ENCODE assay signal across 22 cellular contexts in the genomic region with DNA sequence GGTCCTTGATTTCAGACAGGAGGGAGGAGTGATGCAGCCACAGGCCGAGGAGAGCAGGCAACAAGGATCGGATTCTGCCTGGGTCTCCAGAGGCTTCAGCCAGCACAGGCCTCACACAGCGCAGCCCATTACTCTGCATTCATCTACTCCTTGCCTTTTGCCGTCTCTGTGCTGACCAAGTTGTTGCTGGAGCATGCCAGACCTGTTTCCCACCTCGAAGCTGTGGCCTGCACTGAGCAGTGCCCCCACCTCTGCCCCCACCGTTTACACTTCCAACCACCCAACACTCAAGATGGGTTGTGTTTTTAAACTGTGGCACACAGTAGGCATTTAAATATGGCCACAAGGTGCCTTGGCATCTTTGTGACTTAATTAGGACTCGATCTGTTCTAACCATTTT. TPM values are rescaled to one million over a fixed set of nuclear protein-coding genes. Genes with fewer than 3 reads are reported as not detected.
A peak's percentile ranks its signal among the peaks of the same experiment; 100 is the strongest.
DNase-seq lines count a peak whose midpoint lies in the region; ATAC-seq, FAIRE-seq and TF ChIP-seq lines count a peak whose summit lies in the region.
"Had no signal": no experiment of that assay in that cellular context is flagged by ENCODE, and none has a peak within 500 bp of the region (broad histone marks: within the 10 kb centered on the region; RNA-seq: fewer than 3 reads in every experiment).

No MANE protein-coding gene starts in this region.

- no peak overlapping the region for H3K4me3 Mint-ChIP-seq in dendritic cell treated with granulocyte-macrophage colony-stimulating factor and Interleukin-4, amounts not matched to agents 40 ng/mL and 50 ng/mL, for 4 days
- H3K4me3 Mint-ChIP-seq in nephron progenitor cell, result peak overlapping the region; percentile 61
- H3K4me3 Mint-ChIP-seq: CD14-positive monocyte; CD4-positive, alpha-beta memory T cell had no signal

- TF ChIP-seq RAD21 in HepG2 (CRISPR knock-in tag; IDR thresholded peaks at IDR 0.05), result no peak

- peak overlapping the region; percentile 39 for H3K27ac Mint-ChIP-seq in dendritic cell treated with granulocyte-macrophage colony-stimulating factor and Interleukin-4, amounts not matched to agents 40 ng/mL and 50 ng/mL, for 4 days
- no peak overlapping the region for H3K27ac Mint-ChIP-seq in nephron progenitor cell
- H3K27ac Mint-ChIP-seq: CD14-positive monocyte had no signal

- H3K4me1 Mint-ChIP-seq in dendritic cell treated with granulocyte-macrophage colony-stimulating factor and Interleukin-4, amounts not matched to agents 40 ng/mL and 50 ng/mL, for 4 days (ENCODE audit: low read depth), result peaks cover 54% of the 10 kb centered on the region
- peaks cover 48% of the 10 kb centered on the region for H3K4me1 Mint-ChIP-seq in nephron progenitor cell

- FAIRE-seq in HepG2 (lab: Jason Lieb, UNC), result no peak
- FAIRE-seq in urothelium cell line (lab: Jason Lieb, UNC), result peak; percentile 55
- FAIRE-seq: A549, GM12878, H54, K562 had no signal

- TF ChIP-seq CTCF in HepG2 (CRISPR knock-in tag; IDR thresholded peaks at IDR 0.05) (no peak), right lobe of liver (IDR thresholded peaks at IDR 0.05) (no peak), nephron progenitor cell (IDR thresholded peaks at IDR 0.05) (no peak), omental fat pad (IDR thresholded peaks at IDR 0.05) (no peak)

- H3K9me3 Mint-ChIP-seq in dendritic cell treated with granulocyte-macrophage colony-stimulating factor and Interleukin-4, amounts not matched to agents 40 ng/mL and 50 ng/mL, for 4 days, result no peaks in the 10 kb centered on the region
- peaks cover 3% of the 10 kb centered on the region for H3K9me3 Mint-ChIP-seq in nephron progenitor cell
- H3K9me3 Mint-ChIP-seq: CD14-positive monocyte; CD4-positive, alpha-beta memory T cell had no signal

- H3K36me3 ChIP-seq in HepG2 (replicated peaks in 1 of 2; ENCODE audit: control insufficient read depth in 1 of 2, insufficient read depth in 2 of 2, low read length in 2 of 2) (no peaks in the 10 kb centered on the region), right lobe of liver (no peaks in the 10 kb centered on the region)
- H3K36me3 ChIP-seq: BLaER1 had no signal

- H3K9me3 ChIP-seq in HepG2 (ENCODE audit: low read length) (no peaks in the 10 kb centered on the region), right lobe of liver (no peaks in the 10 kb centered on the region)
- H3K9me3 ChIP-seq: A549, BLaER1 had no signal

- ATAC-seq in HepG2, result no peak
- no peak for ATAC-seq in right lobe of liver
- no peak for ATAC-seq in omental fat pad (ENCODE audit: low FRiP score)
- ATAC-seq: A549, GM12878, K562 had no signal

- H3K4me1 ChIP-seq in HepG2 (ENCODE audit: insufficient read depth, low read length) (peaks cover 98% of the 10 kb centered on the region), right lobe of liver (peaks cover 0 to 14% (median under 1%) of the 10 kb centered on the region in 4 donors)
- H3K4me1 ChIP-seq: A549 had no signal

- POLR2A ChIA-PET in HepG2 (lab: Yijun Ruan, JAX), result interaction anchor here (1.7 to 14.0 kb wide), 5 partner anchors 18 to 96 kb away, joined by 12 to 351 read pairs (median 21); partner anchors contain the start of gene SOCS1

- no peaks in the 10 kb centered on the region for H4K20me1 ChIP-seq in HepG2 (ENCODE audit: insufficient read depth, low read length)
- H4K20me1 ChIP-seq: BLaER1 had no signal

- intact Hi-C loops in HepG2 (cut with micrococcal nuclease; ENCODE audit: unreplicated experiment), result no loop called here
- intact Hi-C loops in right lobe of liver (cut with DNase I), result no loop called here
- intact Hi-C loops in dendritic cell treated with granulocyte-macrophage colony-stimulating factor and Interleukin-4, amounts not matched to agents 40 ng/mL and 50 ng/mL, for 4 days (cut with micrococcal nuclease), result no loop called here

- H3K36me3 Mint-ChIP-seq in dendritic cell treated with granulocyte-macrophage colony-stimulating factor and Interleukin-4, amounts not matched to agents 40 ng/mL and 50 ng/mL, for 4 days (ENCODE audit: low read depth), result no peaks in the 10 kb centered on the region
- H3K36me3 Mint-ChIP-seq in nephron progenitor cell (ENCODE audit: low read depth), result no peaks in the 10 kb centered on the region
- H3K36me3 Mint-ChIP-seq: CD14-positive monocyte; CD4-positive, alpha-beta memory T cell had no signal

- H3K79me2 ChIP-seq in HepG2 (ENCODE audit: insufficient read depth, low read length), result no peaks in the 10 kb centered on the region

- peak overlapping the region; percentile 81 for H3K27ac ChIP-seq in HepG2 (ENCODE audit: extremely low read length, insufficient read depth, low read length)
- H3K27ac ChIP-seq in right lobe of liver, result no peak overlapping the region
- H3K27ac ChIP-seq: 22Rv1, A549, BLaER1 had no signal

- H3K9ac ChIP-seq in HepG2 (ENCODE audit: insufficient read depth, low read depth, low read length), result no peak overlapping the region
- H3K9ac ChIP-seq: BLaER1 had no signal

- no peak overlapping the region for H2AFZ ChIP-seq in HepG2 (ENCODE audit: low read length)

- BruUV-seq in HepG2 (replicated peaks; lab: Mats Ljungman, UMichigan), result no TSS peak

- peaks cover 42% of the 10 kb centered on the region for H3K27me3 Mint-ChIP-seq in dendritic cell treated with granulocyte-macrophage colony-stimulating factor and Interleukin-4, amounts not matched to agents 40 ng/mL and 50 ng/mL, for 4 days
- peaks cover 8% of the 10 kb centered on the region for H3K27me3 Mint-ChIP-seq in nephron progenitor cell (ENCODE audit: low read depth, poor library complexity)
- H3K27me3 Mint-ChIP-seq: CD4-positive, alpha-beta memory T cell had no signal

- DNase-seq in HepG2 (ENCODE audit: low spot score), result no peak
- DNase-seq in right lobe of liver, result no peak
- no peak for DNase-seq in nephron progenitor cell
- no peak for DNase-seq in urothelium cell line (ENCODE audit: low spot score)
- no peak for DNase-seq in mucosa of gallbladder (ENCODE audit: low spot score)
- no peak for DNase-seq in omental fat pad (ENCODE audit: low spot score)
- DNase-seq in HT-29 (ENCODE audit: low spot score), result no peak
- DNase-seq: CD4-positive, alpha-beta memory T cell; DMS53; DND-41; EL; HCEC 1CT had no signal

- TF ChIP-seq POLR2A in HepG2 (IDR thresholded peaks at IDR 0.05; ENCODE audit: insufficient read depth in 1 of 2, low read depth in 2 of 2, low read length in 2 of 2) (no peak), right lobe of liver (IDR thresholded peaks at IDR 0.05) (no peak)

- CTCF ChIA-PET in HepG2 (lab: Yijun Ruan, JAX; ENCODE audit: low intra/inter-chr PET ratio, low total read pairs), result no interaction called here

- no peak overlapping the region for H3K4me2 ChIP-seq in HepG2 (ENCODE audit: low read depth, low read length)
- H3K4me2 ChIP-seq: A549, BLaER1 had no signal

- 97% methylated on average over 7 of the region's 7 CpGs for WGBS in HepG2 (ENCODE audit: low lambda C conversion rate)
- 97% methylated on average over 5 of the region's 7 CpGs for WGBS in right lobe of liver (ENCODE audit: insufficient coverage, low coverage, low lambda C conversion rate, missing lambda C conversion rate)

- in situ Hi-C loops in HepG2 (cut with HindIII; ENCODE audit: extremely low pct_ligation_motif_present, low pct_unique_long_range_greater_than_20kb), result no loop called here

- TF ChIP-seq EP300 in HepG2 (IDR thresholded peaks at IDR 0.05; ENCODE audit: low read depth in 2 of 2, low read length in 2 of 2), result no peak
- TF ChIP-seq EP300 in HepG2 (CRISPR knock-in tag; IDR thresholded peaks at IDR 0.05; ENCODE audit: borderline replicate concordance), result no peak

- H3K27me3 ChIP-seq in HepG2 (ENCODE audit: control insufficient read depth in 1 of 2, insufficient read depth in 2 of 2, low read length in 2 of 2) (no peaks in the 10 kb centered on the region), right lobe of liver (no peaks in the 10 kb centered on the region)
- H3K27me3 ChIP-seq: BLaER1 had no signal

- H3K4me3 ChIP-seq in HepG2 (replicated peaks in 1 of 3; ENCODE audit: insufficient read depth in 1 of 3, low read depth in 2 of 3, low read length in 3 of 3) (no peak overlapping the region), right lobe of liver (no peak overlapping the region)
- H3K4me3 ChIP-seq: A549, BLaER1, GM12878, K562 had no signal

RNA-seq across cellular contexts. Expression of gene PRM2, which starts 1.3 kb away (rescaled TPM):
- total RNA-seq in HepG2 (2016; rRNA removed; fragmentation: Illumina TruSeq; extraction: Trizol), result not detected in 2 replicates
- total RNA-seq in HepG2 (2016; cell fraction: cytosol; rRNA removed; fragmentation: Illumina TruSeq; extraction: Trizol; ENCODE audit: low read depth), result 0.61 TPM in 1 of 2 replicates, not detected in the other
- not detected in 2 replicates for total RNA-seq in HepG2 (2016; cell fraction: insoluble cytoplasmic fraction; rRNA removed; fragmentation: Illumina TruSeq; extraction: Trizol)
- 0.28 and 0.52 TPM in 2 replicates for total RNA-seq in HepG2 (2016; cell fraction: membrane; rRNA removed; fragmentation: Illumina TruSeq; extraction: Trizol)
- not detected in 2 replicates for total RNA-seq in HepG2 (2016; cell fraction: nucleus; rRNA removed; fragmentation: Illumina TruSeq; extraction: Trizol)
- 0.54 TPM in 1 of 2 replicates, not detected in the other for polyA plus RNA-seq in HepG2 (2011; rRNA removed)
- 0.19 and 0.26 TPM in 2 replicates for polyA plus RNA-seq in HepG2 (2011; cell fraction: cytosol; rRNA removed)
- not detected in 2 replicates for polyA plus RNA-seq in HepG2 (2011; cell fraction: nucleus; rRNA removed)
- not detected in 2 replicates for polyA plus RNA-seq in HepG2 (2012)
- polyA plus RNA-seq in HepG2 (2016; cell fraction: cytosol; fragmentation: Illumina TruSeq; extraction: Trizol; ENCODE audit: low read depth), result 1.6 and 2.0 TPM in 2 replicates
- 0.56 TPM in 1 of 2 replicates, not detected in the other for polyA plus RNA-seq in HepG2 (2016; cell fraction: insoluble cytoplasmic fraction; fragmentation: Illumina TruSeq; extraction: Trizol; ENCODE audit: low read depth)
- 0.55 and 0.73 TPM in 2 replicates for polyA plus RNA-seq in HepG2 (2016; cell fraction: membrane; fragmentation: Illumina TruSeq; extraction: Trizol; ENCODE audit: low read depth)
- polyA plus RNA-seq in HepG2 (2016; cell fraction: nucleus; fragmentation: Illumina TruSeq; extraction: Trizol; ENCODE audit: insufficient read depth, low read depth), result not detected in 2 replicates
- polyA minus RNA-seq in HepG2 (2011; rRNA and poly(A)+ RNA removed; ENCODE audit: low replicate concordance), result not detected in 2 replicates
- not detected in 2 replicates for polyA minus RNA-seq in HepG2 (2011; cell fraction: cytosol; rRNA and poly(A)+ RNA removed)
- polyA minus RNA-seq in HepG2 (2011; cell fraction: nucleus; rRNA and poly(A)+ RNA removed), result not detected in 2 replicates
- not detected for total RNA-seq in right lobe of liver
- total RNA-seq in mucosa of gallbladder, result not detected
- not detected for total RNA-seq in omental fat pad
- not detected in 2 replicates for total RNA-seq in HT-29 (2014; rRNA removed; shearing (Covaris generic))
- total RNA-seq: CD4-positive, alpha-beta memory T cell; G401; GM12878; K562 had no signal
- polyA plus RNA-seq: A549; AG04450; CD14-positive monocyte; CD4-positive, alpha-beta memory T cell; GM12878; K562 had no signal

RNA-seq across cellular contexts. Expression of gene PRM3, which starts 1.5 kb away (rescaled TPM):
- total RNA-seq in HepG2 (2016; rRNA removed; fragmentation: Illumina TruSeq; extraction: Trizol) (not detected in 2 replicates), right lobe of liver (not detected), mucosa of gallbladder (not detected), omental fat pad (not detected)
- total RNA-seq in HepG2 (2016; cell fraction: cytosol; rRNA removed; fragmentation: Illumina TruSeq; extraction: Trizol; ENCODE audit: low read depth), result not detected in 2 replicates
- not detected in 2 replicates for total RNA-seq in HepG2 (2016; cell fraction: insoluble cytoplasmic fraction; rRNA removed; fragmentation: Illumina TruSeq; extraction: Trizol)
- total RNA-seq in HepG2 (2016; cell fraction: membrane; rRNA removed; fragmentation: Illumina TruSeq; extraction: Trizol), result not detected in 2 replicates
- total RNA-seq in HepG2 (2016; cell fraction: nucleus; rRNA removed; fragmentation: Illumina TruSeq; extraction: Trizol), result not detected in 2 replicates
- not detected in 2 replicates for polyA plus RNA-seq in HepG2 (2011; rRNA removed)
- polyA plus RNA-seq in HepG2 (2011; cell fraction: cytosol; rRNA removed), result not detected in 2 replicates
- polyA plus RNA-seq in HepG2 (2011; cell fraction: nucleus; rRNA removed), result not detected in 2 replicates
- polyA plus RNA-seq in HepG2 (2012), result not detected in 2 replicates
- polyA plus RNA-seq in HepG2 (2016; cell fraction: cytosol; fragmentation: Illumina TruSeq; extraction: Trizol; ENCODE audit: low read depth), result not detected in 2 replicates
- not detected in 2 replicates for polyA plus RNA-seq in HepG2 (2016; cell fraction: insoluble cytoplasmic fraction; fragmentation: Illumina TruSeq; extraction: Trizol; ENCODE audit: low read depth)
- polyA plus RNA-seq in HepG2 (2016; cell fraction: membrane; fragmentation: Illumina TruSeq; extraction: Trizol; ENCODE audit: low read depth), result not detected in 2 replicates
- polyA plus RNA-seq in HepG2 (2016; cell fraction: nucleus; fragmentation: Illumina TruSeq; extraction: Trizol; ENCODE audit: insufficient read depth, low read depth), result not detected in 2 replicates
- not detected in 2 replicates for polyA minus RNA-seq in HepG2 (2011; rRNA and poly(A)+ RNA removed; ENCODE audit: low replicate concordance)
- not detected in 2 replicates for polyA minus RNA-seq in HepG2 (2011; cell fraction: cytosol; rRNA and poly(A)+ RNA removed)
- 2.8 TPM in 1 of 2 replicates, not detected in the other for polyA minus RNA-seq in HepG2 (2011; cell fraction: nucleus; rRNA and poly(A)+ RNA removed)
- total RNA-seq in HT-29 (2014; rRNA removed; shearing (Covaris generic)), result not detected in 2 replicates
- total RNA-seq: CD4-positive, alpha-beta memory T cell; G401; GM12878; K562 had no signal
- polyA plus RNA-seq: A549; AG04450; CD14-positive monocyte; CD4-positive, alpha-beta memory T cell; GM12878; K562 had no signal

RNA-seq across cellular contexts. Expression of gene TNP2, which starts 5.8 kb away (rescaled TPM):
- total RNA-seq in HepG2 (2016; rRNA removed; fragmentation: Illumina TruSeq; extraction: Trizol) (not detected in 2 replicates), right lobe of liver (not detected), mucosa of gallbladder (not detected), omental fat pad (not detected)
- total RNA-seq in HepG2 (2016; cell fraction: cytosol; rRNA removed; fragmentation: Illumina TruSeq; extraction: Trizol; ENCODE audit: low read depth), result not detected in 2 replicates
- not detected in 2 replicates for total RNA-seq in HepG2 (2016; cell fraction: insoluble cytoplasmic fraction; rRNA removed; fragmentation: Illumina TruSeq; extraction: Trizol)
- not detected in 2 replicates for total RNA-seq in HepG2 (2016; cell fraction: membrane; rRNA removed; fragmentation: Illumina TruSeq; extraction: Trizol)
- total RNA-seq in HepG2 (2016; cell fraction: nucleus; rRNA removed; fragmentation: Illumina TruSeq; extraction: Trizol), result not detected in 2 replicates
- polyA plus RNA-seq in HepG2 (2011; rRNA removed), result not detected in 2 replicates
- not detected in 2 replicates for polyA plus RNA-seq in HepG2 (2011; cell fraction: cytosol; rRNA removed)
- polyA plus RNA-seq in HepG2 (2011; cell fraction: nucleus; rRNA removed), result not detected in 2 replicates
- polyA plus RNA-seq in HepG2 (2012), result not detected in 2 replicates
- not detected in 2 replicates for polyA plus RNA-seq in HepG2 (2016; cell fraction: cytosol; fragmentation: Illumina TruSeq; extraction: Trizol; ENCODE audit: low read depth)
- polyA plus RNA-seq in HepG2 (2016; cell fraction: insoluble cytoplasmic fraction; fragmentation: Illumina TruSeq; extraction: Trizol; ENCODE audit: low read depth), result not detected in 2 replicates
- not detected in 2 replicates for polyA plus RNA-seq in HepG2 (2016; cell fraction: membrane; fragmentation: Illumina TruSeq; extraction: Trizol; ENCODE audit: low read depth)
- not detected in 2 replicates for polyA plus RNA-seq in HepG2 (2016; cell fraction: nucleus; fragmentation: Illumina TruSeq; extraction: Trizol; ENCODE audit: insufficient read depth, low read depth)
- polyA minus RNA-seq in HepG2 (2011; rRNA and poly(A)+ RNA removed; ENCODE audit: low replicate concordance), result not detected in 2 replicates
- polyA minus RNA-seq in HepG2 (2011; cell fraction: cytosol; rRNA and poly(A)+ RNA removed), result not detected in 2 replicates
- polyA minus RNA-seq in HepG2 (2011; cell fraction: nucleus; rRNA and poly(A)+ RNA removed), result not detected in 2 replicates
- total RNA-seq in HT-29 (2014; rRNA removed; shearing (Covaris generic)), result not detected in 2 replicates
- total RNA-seq: CD4-positive, alpha-beta memory T cell; G401; GM12878; K562 had no signal
- polyA plus RNA-seq: A549; AG04450; CD14-positive monocyte; CD4-positive, alpha-beta memory T cell; GM12878; K562 had no signal

RNA-seq across cellular contexts. Expression of gene PRM1, which starts 6.2 kb away (rescaled TPM):
- total RNA-seq in HepG2 (2016; rRNA removed; fragmentation: Illumina TruSeq; extraction: Trizol), result not detected in 2 replicates
- not detected in 2 replicates for total RNA-seq in HepG2 (2016; cell fraction: cytosol; rRNA removed; fragmentation: Illumina TruSeq; extraction: Trizol; ENCODE audit: low read depth)
- not detected in 2 replicates for total RNA-seq in HepG2 (2016; cell fraction: insoluble cytoplasmic fraction; rRNA removed; fragmentation: Illumina TruSeq; extraction: Trizol)
- total RNA-seq in HepG2 (2016; cell fraction: membrane; rRNA removed; fragmentation: Illumina TruSeq; extraction: Trizol), result not detected in 2 replicates
- not detected in 2 replicates for total RNA-seq in HepG2 (2016; cell fraction: nucleus; rRNA removed; fragmentation: Illumina TruSeq; extraction: Trizol)
- polyA plus RNA-seq in HepG2 (2011; rRNA removed), result not detected in 2 replicates
- 0.44 TPM in 1 of 2 replicates, not detected in the other for polyA plus RNA-seq in HepG2 (2011; cell fraction: cytosol; rRNA removed)
- not detected in 2 replicates for polyA plus RNA-seq in HepG2 (2011; cell fraction: nucleus; rRNA removed)
- not detected in 2 replicates for polyA plus RNA-seq in HepG2 (2012)
- polyA plus RNA-seq in HepG2 (2016; cell fraction: cytosol; fragmentation: Illumina TruSeq; extraction: Trizol; ENCODE audit: low read depth), result not detected in 2 replicates
- not detected in 2 replicates for polyA plus RNA-seq in HepG2 (2016; cell fraction: insoluble cytoplasmic fraction; fragmentation: Illumina TruSeq; extraction: Trizol; ENCODE audit: low read depth)
- not detected in 2 replicates for polyA plus RNA-seq in HepG2 (2016; cell fraction: membrane; fragmentation: Illumina TruSeq; extraction: Trizol; ENCODE audit: low read depth)
- polyA plus RNA-seq in HepG2 (2016; cell fraction: nucleus; fragmentation: Illumina TruSeq; extraction: Trizol; ENCODE audit: insufficient read depth, low read depth), result not detected in 2 replicates
- polyA minus RNA-seq in HepG2 (2011; rRNA and poly(A)+ RNA removed; ENCODE audit: low replicate concordance), result not detected in 2 replicates
- polyA minus RNA-seq in HepG2 (2011; cell fraction: cytosol; rRNA and poly(A)+ RNA removed), result not detected in 2 replicates
- polyA minus RNA-seq in HepG2 (2011; cell fraction: nucleus; rRNA and poly(A)+ RNA removed), result not detected in 2 replicates
- total RNA-seq in right lobe of liver, result not detected
- total RNA-seq in mucosa of gallbladder, result not detected
- total RNA-seq in omental fat pad, result not detected
- total RNA-seq in HT-29 (2014; rRNA removed; shearing (Covaris generic)), result not detected in 2 replicates
- total RNA-seq: CD4-positive, alpha-beta memory T cell; G401; GM12878; K562 had no signal
- polyA plus RNA-seq: A549; AG04450; CD14-positive monocyte; CD4-positive, alpha-beta memory T cell; K562 had no signal

RNA-seq across cellular contexts. Expression of gene SOCS1, which starts 19.0 kb away (rescaled TPM):
- total RNA-seq in HepG2 (2016; rRNA removed; fragmentation: Illumina TruSeq; extraction: Trizol) (3.3 and 5.3 TPM in 2 replicates), right lobe of liver (10 to 100 TPM in 3 of 6 experiments, 1 to 10 TPM in 2, under 1 TPM in 1; 0.88 to 26.6 (median 10.9) TPM), mucosa of gallbladder (6.0 TPM), omental fat pad (10 to 100 TPM in 2 of 4 donors, 1 to 10 TPM in 2; 6.5 to 26.8 (median 18.0) TPM)
- 5.4 and 8.1 TPM in 2 replicates for total RNA-seq in HepG2 (2016; cell fraction: cytosol; rRNA removed; fragmentation: Illumina TruSeq; extraction: Trizol; ENCODE audit: low read depth)
- 2.8 and 4.2 TPM in 2 replicates for total RNA-seq in HepG2 (2016; cell fraction: insoluble cytoplasmic fraction; rRNA removed; fragmentation: Illumina TruSeq; extraction: Trizol)
- total RNA-seq in HepG2 (2016; cell fraction: membrane; rRNA removed; fragmentation: Illumina TruSeq; extraction: Trizol), result 9.1 and 10.9 TPM in 2 replicates
- total RNA-seq in HepG2 (2016; cell fraction: nucleus; rRNA removed; fragmentation: Illumina TruSeq; extraction: Trizol), result 5.6 and 5.7 TPM in 2 replicates
- 6.3 and 9.4 TPM in 2 replicates for polyA plus RNA-seq in HepG2 (2011; rRNA removed)
- 5.3 and 8.4 TPM in 2 replicates for polyA plus RNA-seq in HepG2 (2011; cell fraction: cytosol; rRNA removed)
- 30.3 and 31.6 TPM in 2 replicates for polyA plus RNA-seq in HepG2 (2011; cell fraction: nucleus; rRNA removed)
- 6.5 and 7.4 TPM in 2 replicates for polyA plus RNA-seq in HepG2 (2012)
- 5.5 and 7.8 TPM in 2 replicates for polyA plus RNA-seq in HepG2 (2016; cell fraction: cytosol; fragmentation: Illumina TruSeq; extraction: Trizol; ENCODE audit: low read depth)
- polyA plus RNA-seq in HepG2 (2016; cell fraction: insoluble cytoplasmic fraction; fragmentation: Illumina TruSeq; extraction: Trizol; ENCODE audit: low read depth), result 5.2 and 6.3 TPM in 2 replicates
- polyA plus RNA-seq in HepG2 (2016; cell fraction: membrane; fragmentation: Illumina TruSeq; extraction: Trizol; ENCODE audit: low read depth), result 7.1 and 9.9 TPM in 2 replicates
- polyA plus RNA-seq in HepG2 (2016; cell fraction: nucleus; fragmentation: Illumina TruSeq; extraction: Trizol; ENCODE audit: insufficient read depth, low read depth), result 8.1 and 8.6 TPM in 2 replicates
- polyA minus RNA-seq in HepG2 (2011; rRNA and poly(A)+ RNA removed; ENCODE audit: low replicate concordance), result 3.9 and 31.0 TPM in 2 replicates
- polyA minus RNA-seq in HepG2 (2011; cell fraction: cytosol; rRNA and poly(A)+ RNA removed), result 12.0 and 14.0 TPM in 2 replicates
- 44.8 and 46.1 TPM in 2 replicates for polyA minus RNA-seq in HepG2 (2011; cell fraction: nucleus; rRNA and poly(A)+ RNA removed)
- 1.2 and 1.3 TPM in 2 replicates for total RNA-seq in HT-29 (2014; rRNA removed; shearing (Covaris generic))
